1 cellular context compared by ENCODE assay signal in the genomic region with DNA sequence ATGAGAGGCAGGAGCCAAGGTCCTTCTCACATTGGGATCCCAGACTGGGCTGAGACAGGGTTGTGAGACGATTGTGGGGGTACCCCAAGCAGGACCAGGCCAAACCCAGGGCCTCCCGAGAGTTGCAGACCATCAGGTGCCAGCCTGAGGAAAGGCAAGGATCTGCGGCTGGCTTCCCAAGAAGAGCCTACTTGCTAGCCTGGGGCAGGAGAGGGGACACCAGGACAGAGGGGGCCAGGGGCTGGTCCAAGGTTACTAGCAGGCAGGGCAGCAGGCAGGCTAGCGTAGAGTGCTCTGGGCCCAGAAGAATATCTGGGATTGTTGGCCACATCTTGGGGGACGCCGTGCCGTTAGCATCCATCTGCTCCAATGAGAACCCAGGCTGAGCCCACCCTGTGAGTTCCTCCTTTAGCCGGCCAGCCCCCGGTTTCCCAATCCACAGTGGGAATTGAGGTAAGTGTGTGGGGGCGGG.
TF ChIP-seq lines count a peak whose summit lies in the region.

No MANE protein-coding gene starts in this region.

TF ChIP-seq in H1, 55 proteins besides CTCF, POLR2A, EP300 and RAD21:
- TF ChIP-seq CTBP2 (IDR thresholded peaks at IDR 0.05; ENCODE audit: borderline replicate concordance, insufficient read depth, insufficient read length, low read length) = no peak
- TF ChIP-seq SRF (IDR thresholded peaks at IDR 0.05; ENCODE audit: low read depth, low read length) = no peak
- TF ChIP-seq BACH1 (IDR thresholded peaks at IDR 0.05; ENCODE audit: low read length) = no peak
- no peak for TF ChIP-seq SAP30 (IDR thresholded peaks at IDR 0.05; ENCODE audit: insufficient read depth, insufficient replicate concordance, low read length)
- no peak for TF ChIP-seq KDM4A (IDR thresholded peaks at IDR 0.05; ENCODE audit: low read depth, low read length, severe bottlenecking)
- TF ChIP-seq TCF12 (IDR thresholded peaks at IDR 0.05; ENCODE audit: low read depth, low read length) = no peak
- TF ChIP-seq ZNF274 (IDR thresholded peaks at IDR 0.05; ENCODE audit: borderline replicate concordance, extremely low read depth, low read length) = no peak
- no peak for TF ChIP-seq HDAC6 (IDR thresholded peaks at IDR 0.05; ENCODE audit: low read depth, low read length)
- TF ChIP-seq TAF1 (IDR thresholded peaks at IDR 0.05; ENCODE audit: low read depth, low read length) = no peak
- TF ChIP-seq YY1 (IDR thresholded peaks at IDR 0.05; ENCODE audit: low read depth, low read length) = no peak
- TF ChIP-seq KDM1A (IDR thresholded peaks at IDR 0.05; ENCODE audit: borderline replicate concordance, low read length) = no peak
- TF ChIP-seq BCL11A (IDR thresholded peaks at IDR 0.05; ENCODE audit: low read depth in 2 of 2, low read length in 2 of 2) = no peak
- no peak for TF ChIP-seq CHD2 (IDR thresholded peaks at IDR 0.05; ENCODE audit: low read length)
- TF ChIP-seq CREB1 (IDR thresholded peaks at IDR 0.05) = no peak
- TF ChIP-seq, protein P1, sequence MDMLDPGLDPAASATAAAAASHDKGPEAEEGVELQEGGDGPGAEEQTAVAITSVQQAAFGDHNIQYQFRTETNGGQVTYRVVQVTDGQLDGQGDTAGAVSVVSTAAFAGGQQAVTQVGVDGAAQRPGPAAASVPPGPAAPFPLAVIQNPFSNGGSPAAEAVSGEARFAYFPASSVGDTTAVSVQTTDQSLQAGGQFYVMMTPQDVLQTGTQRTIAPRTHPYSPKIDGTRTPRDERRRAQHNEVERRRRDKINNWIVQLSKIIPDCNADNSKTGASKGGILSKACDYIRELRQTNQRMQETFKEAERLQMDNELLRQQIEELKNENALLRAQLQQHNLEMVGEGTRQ (IDR thresholded peaks at IDR 0.05; ENCODE audit: low read length) = no peak
- TF ChIP-seq E2F6 (IDR thresholded peaks at IDR 0.05) = no peak
